In the genomic region with DNA sequence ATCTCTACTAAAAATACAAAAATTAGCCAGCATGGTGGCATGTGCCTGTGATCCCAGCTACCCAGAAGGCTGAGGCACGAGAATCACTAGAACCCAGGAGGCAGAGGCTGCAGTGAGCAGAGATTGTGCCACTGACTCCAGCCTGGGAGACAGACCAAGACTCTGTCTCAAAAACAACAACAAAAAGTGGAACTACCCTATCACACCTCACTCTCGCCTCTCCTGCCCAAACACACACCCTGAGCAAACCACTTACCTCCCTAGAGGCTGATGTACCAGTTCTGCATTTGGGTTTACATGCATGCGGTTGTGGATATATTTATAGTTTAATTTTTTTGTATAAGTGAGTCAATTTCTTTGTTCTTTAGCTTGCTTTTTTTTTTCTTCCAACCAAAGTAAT, we compare ENCODE assay signal across 27 cellular contexts. TPM values are rescaled to one million over a fixed set of nuclear protein-coding genes. Genes with fewer than 3 reads are reported as not detected.
A peak's percentile ranks its signal among the peaks of the same experiment; 100 is the strongest.
DNase-seq lines count a peak whose midpoint lies in the region; ATAC-seq and TF ChIP-seq lines count a peak whose summit lies in the region.
"Had no signal": no experiment of that assay in that cellular context is flagged by ENCODE, and none has a peak within 500 bp of the region (broad histone marks: within the 10 kb centered on the region; RNA-seq: fewer than 3 reads in every experiment).

No MANE protein-coding gene starts in this region.

- H2AFZ ChIP-seq in Karpas-422 (ENCODE audit: low read length) (no peak overlapping the region), OCI-LY7 (ENCODE audit: low read length) (no peak overlapping the region), PC-3 (ENCODE audit: low read length) (no peak overlapping the region)

- intact Hi-C loops in OCI-LY7 (cut with micrococcal nuclease; ENCODE audit: unreplicated experiment) = no loop called here
- intact Hi-C loops in gastrocnemius medialis (cut with DNase I; ENCODE audit: low total_unique reads) = loop anchor here (2.0 kb wide), 1 partner anchor 14 kb away; no protein-coding TSS in a partner anchor
- intact Hi-C loops in PC-3 (cut with micrococcal nuclease) = no loop called here

- POLR2A ChIA-PET in GM10248 (lab: Yijun Ruan, JAX) = no interaction called here
- POLR2A ChIA-PET in OCI-LY7 (lab: Charles Lee) = no interaction called here
- POLR2A ChIA-PET in PC-3 (lab: Charles Lee; ENCODE audit: unreplicated experiment) = no interaction called here

- DNase-seq in GM10248 (ENCODE audit: extremely low spot score) (peak; percentile 52), Karpas-422 (peak; percentile 79), OCI-LY7 (ENCODE audit: low spot score) (peak; percentile 45), gastrocnemius medialis (peak in 1 of 2 donors; percentile 38), PC-3 (no peak), dermis blood vessel endothelial cell (no peak)
- DNase-seq: activated CD4-positive, alpha-beta T cell treated with anti-CD3 and anti-CD28 coated beads, Interleukin-2, amount 50 U/mL, for 1 hour; activated CD8-positive, alpha-beta memory T cell treated with anti-CD3 and anti-CD28 coated beads, Interleukin-2, amount 10 ng/mL, durations not matched to agents 7 days and 5 days; activated T-cell treated with anti-CD3 and anti-CD28 coated beads, Interleukin-2, amount 50 U/mL, for 48 hours; DMS53; dorsolateral prefrontal cortex; GF-D8; H9; hypothalamus; immature natural killer cell; naive thymus-derived CD8-positive, alpha-beta T cell; NCI-H1694; nucleus accumbens; SIG-M5; SW 1271; T1000; thyroid gland had no signal

- H3K79me2 ChIP-seq in Karpas-422 (ENCODE audit: low read length) = no peaks in the 10 kb centered on the region
- H3K79me2 ChIP-seq in OCI-LY7 (ENCODE audit: insufficient read depth, low read depth, low read length) = no peaks in the 10 kb centered on the region
- H3K79me2 ChIP-seq in PC-3 (ENCODE audit: low read length) = no peaks in the 10 kb centered on the region

- H3K36me3 ChIP-seq in Karpas-422 (ENCODE audit: insufficient read depth, low read length) (peaks cover 6% of the 10 kb centered on the region; the same call in 1 of the 2 replicates), OCI-LY7 (ENCODE audit: insufficient read depth, low read length) (peaks cover 41% of the 10 kb centered on the region), gastrocnemius medialis (peaks cover 0 to 22% of the 10 kb centered on the region in 2 donors), PC-3 (ENCODE audit: low read depth, low read length) (peaks cover 7% of the 10 kb centered on the region)

- in situ Hi-C loops in gastrocnemius medialis (cut with MboI; ENCODE audit: low sequenced_read_pairs in 4 of 4) = no loop called here

- H3K9me3 ChIP-seq in Karpas-422 (ENCODE audit: low read length) (no peaks in the 10 kb centered on the region; the same call in 1 of the 2 replicates), OCI-LY7 (ENCODE audit: low read length) (no peaks in the 10 kb centered on the region), gastrocnemius medialis (no peaks in the 10 kb centered on the region), PC-3 (ENCODE audit: low read length) (no peaks in the 10 kb centered on the region)
- H3K9me3 ChIP-seq: thyroid gland had no signal

- BruUV-seq in OCI-LY7 (replicated peaks; lab: Mats Ljungman, UMichigan) (no TSS peak), PC-3 (replicated peaks; lab: Mats Ljungman, UMichigan) (no TSS peak)

- ATAC-seq in gastrocnemius medialis (peak in 1 of 2 donors; percentile 34), PC-3 (no peak), GM18907 (IDR thresholded peaks at IDR 0.05; ENCODE audit: unreplicated experiment) (no peak), HG03108 (IDR thresholded peaks at IDR 0.05; ENCODE audit: unreplicated experiment) (no peak)
- ATAC-seq: activated CD8-positive, alpha-beta memory T cell treated with anti-CD3 and anti-CD28 coated beads, Interleukin-2, amount 10 ng/mL, durations not matched to agents 7 days and 5 days; K562; left lobe of liver; Panc1 had no signal

- CTCF ChIA-PET in GM10248 (lab: Yijun Ruan, JAX) (no interaction called here), OCI-LY7 (lab: Charles Lee; ENCODE audit: unreplicated experiment) (no interaction called here), PC-3 (lab: Charles Lee) (no interaction called here)

- H3K4me3 ChIP-seq in Karpas-422 (ENCODE audit: low read length) (no peak overlapping the region), OCI-LY7 (ENCODE audit: low read depth, low read length, poor library complexity, severe bottlenecking) (no peak overlapping the region), gastrocnemius medialis (no peak overlapping the region), PC-3 (ENCODE audit: low read length) (no peak overlapping the region)
- H3K4me3 ChIP-seq: dorsolateral prefrontal cortex, K562, thyroid gland had no signal

- H3K9me2 ChIP-seq in Karpas-422 (replicated peaks; ENCODE audit: insufficient read depth, low read length) (no peaks in the 10 kb centered on the region), OCI-LY7 (ENCODE audit: insufficient read depth, low read length) (no peaks in the 10 kb centered on the region), PC-3 (replicated peaks; ENCODE audit: low read length) (no peaks in the 10 kb centered on the region)

- TF ChIP-seq POLR2A in gastrocnemius medialis (IDR thresholded peaks at IDR 0.05) = no peak

- H3K4me2 ChIP-seq in Karpas-422 (ENCODE audit: low read depth, low read length, poor library complexity, severe bottlenecking) (no peak overlapping the region), OCI-LY7 (ENCODE audit: low read length) (peak overlapping the region; percentile 35; the same call in 1 of the 2 replicates), PC-3 (ENCODE audit: low read length) (no peak overlapping the region)

- H3K9ac ChIP-seq in Karpas-422 (ENCODE audit: low read length) (no peak overlapping the region), PC-3 (ENCODE audit: low read length) (no peak overlapping the region)

- H3K27ac ChIP-seq in Karpas-422 (ENCODE audit: low read length) (no peak overlapping the region), OCI-LY7 (ENCODE audit: low read depth, low read length, poor library complexity, severe bottlenecking) (no peak overlapping the region), gastrocnemius medialis (peak overlapping the region; percentile 79 to 96 (median 92)), PC-3 (ENCODE audit: low read length) (no peak overlapping the region)
- H3K27ac ChIP-seq: dorsolateral prefrontal cortex, thyroid gland had no signal

- 0 out of 2 replicates have a peak, but pooled peaks cover 8% of the 10 kb centered on the region for H4K20me1 ChIP-seq in Karpas-422 (ENCODE audit: insufficient read depth, low read depth, low read length)
- H4K20me1 ChIP-seq in OCI-LY7 (ENCODE audit: insufficient read depth, low read length) = no peaks in the 10 kb centered on the region
- H4K20me1 ChIP-seq in PC-3 (ENCODE audit: low read length) = no peaks in the 10 kb centered on the region

- H3K27me3 ChIP-seq in Karpas-422 (ENCODE audit: low read length) = no peaks in the 10 kb centered on the region
- no peaks in the 10 kb centered on the region for H3K27me3 ChIP-seq in gastrocnemius medialis
- H3K27me3 ChIP-seq in PC-3 (ENCODE audit: low read length) = no peaks in the 10 kb centered on the region
- H3K27me3 ChIP-seq: dorsolateral prefrontal cortex, thyroid gland had no signal

- no peaks in the 10 kb centered on the region for H3F3A ChIP-seq in PC-3 (ENCODE audit: low read length, unreplicated experiment)

- H3K4me1 ChIP-seq in Karpas-422 (ENCODE audit: low read length) = peaks cover 22% of the 10 kb centered on the region
- H3K4me1 ChIP-seq in OCI-LY7 (ENCODE audit: insufficient read depth, low read length, poor library complexity, severe bottlenecking) = peaks cover 12% of the 10 kb centered on the region
- H3K4me1 ChIP-seq in gastrocnemius medialis = peaks cover 17 to 21% of the 10 kb centered on the region in 2 donors
- H3K4me1 ChIP-seq in PC-3 (ENCODE audit: insufficient read depth, low read length) = peaks cover 6% of the 10 kb centered on the region
- H3K4me1 ChIP-seq: thyroid gland had no signal

- TF ChIP-seq CTCF in GM10248 (IDR thresholded peaks at IDR 0.05; ENCODE audit: control extremely low read depth, extremely low read depth, low read depth, missing control alignments) = no peak
- TF ChIP-seq CTCF in OCI-LY7 (conservative IDR thresholded peaks at IDR 0.05; ENCODE audit: low read length) = no peak
- no peak for TF ChIP-seq CTCF in gastrocnemius medialis (IDR thresholded peaks at IDR 0.05 in 4 of 5, conservative IDR thresholded peaks at IDR 0.05 in 1 of 5)
- TF ChIP-seq CTCF in PC-3 (conservative IDR thresholded peaks at IDR 0.05; ENCODE audit: low read depth, low read length) = no peak

RNA-seq across cellular contexts. Expression of a gene that starts 7.7 kb away (rescaled TPM):
- total RNA-seq in Karpas-422 (2014; rRNA removed; shearing (Covaris generic); ENCODE audit: low replicate concordance) = 67.8 and 114 TPM in 2 replicates
- 101 and 124 TPM in 2 replicates for total RNA-seq in OCI-LY7 (2014; rRNA removed; shearing (Covaris generic))
- 105 and 114 TPM in 2 replicates for total RNA-seq in OCI-LY7 (2022)
- 10 to 100 TPM; 77.6 to 88.2 (median 87.0) TPM for total RNA-seq in gastrocnemius medialis
- 138 and 148 TPM in 2 replicates for total RNA-seq in PC-3 (2014; rRNA removed)
- total RNA-seq in dermis blood vessel endothelial cell = 57.2 and 72.9 TPM in 2 replicates

RNA-seq across cellular contexts. Expression of a gene that starts 24.1 kb away (rescaled TPM):
- total RNA-seq in Karpas-422 (2014; rRNA removed; shearing (Covaris generic); ENCODE audit: low replicate concordance) = 49.4 and 101 TPM in 2 replicates
- total RNA-seq in OCI-LY7 (2014; rRNA removed; shearing (Covaris generic)) = 65.4 and 90.9 TPM in 2 replicates
- total RNA-seq in OCI-LY7 (2022) (118 and 140 TPM in 2 replicates), gastrocnemius medialis (10 to 100 TPM; 14.9 to 43.4 (median 21.1) TPM), PC-3 (2014; rRNA removed) (141 and 172 TPM in 2 replicates), dermis blood vessel endothelial cell (44.3 and 60.4 TPM in 2 replicates)

RNA-seq across cellular contexts. Expression of a gene that starts 25.2 kb away (rescaled TPM):
- 37.8 and 40.5 TPM in 2 replicates for total RNA-seq in Karpas-422 (2014; rRNA removed; shearing (Covaris generic); ENCODE audit: low replicate concordance)
- total RNA-seq in OCI-LY7 (2014; rRNA removed; shearing (Covaris generic)) = 73.5 and 85.1 TPM in 2 replicates
- total RNA-seq in OCI-LY7 (2022) (111 and 146 TPM in 2 replicates), gastrocnemius medialis (100 to 1,000 TPM in 1 of 4 donors, 10 to 100 TPM in 3; 46.6 to 105 (median 78.7) TPM), PC-3 (2014; rRNA removed) (47.5 and 54.9 TPM in 2 replicates), dermis blood vessel endothelial cell (13.4 and 34.4 TPM in 2 replicates)

RNA-seq across cellular contexts. Expression of a gene that starts 30.2 kb away (rescaled TPM):
- total RNA-seq in Karpas-422 (2014; rRNA removed; shearing (Covaris generic); ENCODE audit: low replicate concordance) = 15.8 and 38.3 TPM in 2 replicates
- total RNA-seq in OCI-LY7 (2014; rRNA removed; shearing (Covaris generic)) = 33.6 and 35.1 TPM in 2 replicates
- total RNA-seq in OCI-LY7 (2022) = 28.1 and 34.6 TPM in 2 replicates
- 10 to 100 TPM; 14.2 to 35.5 (median 26.0) TPM for total RNA-seq in gastrocnemius medialis
- total RNA-seq in PC-3 (2014; rRNA removed) = 9.4 and 10.9 TPM in 2 replicates
- total RNA-seq in dermis blood vessel endothelial cell = 19.2 and 22.4 TPM in 2 replicates

RNA-seq across cellular contexts. Expression of a gene that starts 33.9 kb away (rescaled TPM):
- 8.2 and 8.9 TPM in 2 replicates for total RNA-seq in Karpas-422 (2014; rRNA removed; shearing (Covaris generic); ENCODE audit: low replicate concordance)
- total RNA-seq in OCI-LY7 (2014; rRNA removed; shearing (Covaris generic)) = 7.3 TPM in 2 replicates
- 19.8 and 21.2 TPM in 2 replicates for total RNA-seq in OCI-LY7 (2022)
- total RNA-seq in gastrocnemius medialis = 10 to 100 TPM; 23.8 to 56.8 (median 43.4) TPM
- 42.3 and 61.0 TPM in 2 replicates for total RNA-seq in PC-3 (2014; rRNA removed)
- total RNA-seq in dermis blood vessel endothelial cell = 9.9 and 13.0 TPM in 2 replicates

Comparison
In these comparisons a context has a peak if more than half of its experiments do, and no peak if none do; other contexts are left out.
1. DNase-seq: peak in GM10248 (single experiment), Karpas-422 (single experiment) and OCI-LY7 (single experiment); none in PC-3 (single experiment) and dermis blood vessel endothelial cell (single experiment).
2. H3K27ac ChIP-seq: peak in gastrocnemius medialis (4 of 4); none in Karpas-422 (single experiment), OCI-LY7 (single experiment) and PC-3 (single experiment).